1 cellular context compared by ENCODE assay signal in genomic region chr16:2468142-2468724, GRCh38.
TF ChIP-seq lines count a peak whose summit lies in the region.

No MANE protein-coding gene starts in this region.

TF ChIP-seq in HepG2, 621 proteins besides CTCF, POLR2A, EP300 and RAD21 (continued from another document):
- TF ChIP-seq DZIP1 (CRISPR knock-in tag; IDR thresholded peaks at IDR 0.05) (no peak), MTF2 (CRISPR knock-in tag; IDR thresholded peaks at IDR 0.05; ENCODE audit: borderline replicate concordance) (peak; percentile 39; the same call in 1 of the 2 replicates), ARNT2 (CRISPR knock-in tag; IDR thresholded peaks at IDR 0.05; ENCODE audit: low read depth) (no peak), ZBTB44 (CRISPR knock-in tag; IDR thresholded peaks at IDR 0.05) (no peak), SALL1 (CRISPR knock-in tag; IDR thresholded peaks at IDR 0.05) (peak; percentile 40; the same call in 1 of the 2 replicates), ZNF772 (CRISPR knock-in tag; IDR thresholded peaks at IDR 0.05) (no peak), IKZF4 (CRISPR knock-in tag; IDR thresholded peaks at IDR 0.05; ENCODE audit: borderline replicate concordance, low read depth, not compliant biosample characterization) (peak; percentile 41), RARG (CRISPR knock-in tag; IDR thresholded peaks at IDR 0.05; ENCODE audit: low read depth) (no peak), ZNF784 (CRISPR knock-in tag; IDR thresholded peaks at IDR 0.05; ENCODE audit: borderline replicate concordance) (peak; percentile 74; the same call in 1 of the 2 replicates), ZSCAN25 (CRISPR knock-in tag; IDR thresholded peaks at IDR 0.05) (0 out of 2 replicates have a peak, but pooled peaks have one; percentile 29), SP5 (CRISPR knock-in tag; IDR thresholded peaks at IDR 0.05; ENCODE audit: borderline replicate concordance, low read depth) (no peak)
